Comparison of ENCODE assay signal across 1 cellular context in genomic region chr15:57747206-57747605, GRCh38.
TF ChIP-seq lines count a peak whose summit lies in the region.

No MANE protein-coding gene starts in this region.

TF ChIP-seq in GM23338, 12 proteins besides CTCF, POLR2A, EP300 and RAD21 (continued from another document):
- TF ChIP-seq, protein P1, sequence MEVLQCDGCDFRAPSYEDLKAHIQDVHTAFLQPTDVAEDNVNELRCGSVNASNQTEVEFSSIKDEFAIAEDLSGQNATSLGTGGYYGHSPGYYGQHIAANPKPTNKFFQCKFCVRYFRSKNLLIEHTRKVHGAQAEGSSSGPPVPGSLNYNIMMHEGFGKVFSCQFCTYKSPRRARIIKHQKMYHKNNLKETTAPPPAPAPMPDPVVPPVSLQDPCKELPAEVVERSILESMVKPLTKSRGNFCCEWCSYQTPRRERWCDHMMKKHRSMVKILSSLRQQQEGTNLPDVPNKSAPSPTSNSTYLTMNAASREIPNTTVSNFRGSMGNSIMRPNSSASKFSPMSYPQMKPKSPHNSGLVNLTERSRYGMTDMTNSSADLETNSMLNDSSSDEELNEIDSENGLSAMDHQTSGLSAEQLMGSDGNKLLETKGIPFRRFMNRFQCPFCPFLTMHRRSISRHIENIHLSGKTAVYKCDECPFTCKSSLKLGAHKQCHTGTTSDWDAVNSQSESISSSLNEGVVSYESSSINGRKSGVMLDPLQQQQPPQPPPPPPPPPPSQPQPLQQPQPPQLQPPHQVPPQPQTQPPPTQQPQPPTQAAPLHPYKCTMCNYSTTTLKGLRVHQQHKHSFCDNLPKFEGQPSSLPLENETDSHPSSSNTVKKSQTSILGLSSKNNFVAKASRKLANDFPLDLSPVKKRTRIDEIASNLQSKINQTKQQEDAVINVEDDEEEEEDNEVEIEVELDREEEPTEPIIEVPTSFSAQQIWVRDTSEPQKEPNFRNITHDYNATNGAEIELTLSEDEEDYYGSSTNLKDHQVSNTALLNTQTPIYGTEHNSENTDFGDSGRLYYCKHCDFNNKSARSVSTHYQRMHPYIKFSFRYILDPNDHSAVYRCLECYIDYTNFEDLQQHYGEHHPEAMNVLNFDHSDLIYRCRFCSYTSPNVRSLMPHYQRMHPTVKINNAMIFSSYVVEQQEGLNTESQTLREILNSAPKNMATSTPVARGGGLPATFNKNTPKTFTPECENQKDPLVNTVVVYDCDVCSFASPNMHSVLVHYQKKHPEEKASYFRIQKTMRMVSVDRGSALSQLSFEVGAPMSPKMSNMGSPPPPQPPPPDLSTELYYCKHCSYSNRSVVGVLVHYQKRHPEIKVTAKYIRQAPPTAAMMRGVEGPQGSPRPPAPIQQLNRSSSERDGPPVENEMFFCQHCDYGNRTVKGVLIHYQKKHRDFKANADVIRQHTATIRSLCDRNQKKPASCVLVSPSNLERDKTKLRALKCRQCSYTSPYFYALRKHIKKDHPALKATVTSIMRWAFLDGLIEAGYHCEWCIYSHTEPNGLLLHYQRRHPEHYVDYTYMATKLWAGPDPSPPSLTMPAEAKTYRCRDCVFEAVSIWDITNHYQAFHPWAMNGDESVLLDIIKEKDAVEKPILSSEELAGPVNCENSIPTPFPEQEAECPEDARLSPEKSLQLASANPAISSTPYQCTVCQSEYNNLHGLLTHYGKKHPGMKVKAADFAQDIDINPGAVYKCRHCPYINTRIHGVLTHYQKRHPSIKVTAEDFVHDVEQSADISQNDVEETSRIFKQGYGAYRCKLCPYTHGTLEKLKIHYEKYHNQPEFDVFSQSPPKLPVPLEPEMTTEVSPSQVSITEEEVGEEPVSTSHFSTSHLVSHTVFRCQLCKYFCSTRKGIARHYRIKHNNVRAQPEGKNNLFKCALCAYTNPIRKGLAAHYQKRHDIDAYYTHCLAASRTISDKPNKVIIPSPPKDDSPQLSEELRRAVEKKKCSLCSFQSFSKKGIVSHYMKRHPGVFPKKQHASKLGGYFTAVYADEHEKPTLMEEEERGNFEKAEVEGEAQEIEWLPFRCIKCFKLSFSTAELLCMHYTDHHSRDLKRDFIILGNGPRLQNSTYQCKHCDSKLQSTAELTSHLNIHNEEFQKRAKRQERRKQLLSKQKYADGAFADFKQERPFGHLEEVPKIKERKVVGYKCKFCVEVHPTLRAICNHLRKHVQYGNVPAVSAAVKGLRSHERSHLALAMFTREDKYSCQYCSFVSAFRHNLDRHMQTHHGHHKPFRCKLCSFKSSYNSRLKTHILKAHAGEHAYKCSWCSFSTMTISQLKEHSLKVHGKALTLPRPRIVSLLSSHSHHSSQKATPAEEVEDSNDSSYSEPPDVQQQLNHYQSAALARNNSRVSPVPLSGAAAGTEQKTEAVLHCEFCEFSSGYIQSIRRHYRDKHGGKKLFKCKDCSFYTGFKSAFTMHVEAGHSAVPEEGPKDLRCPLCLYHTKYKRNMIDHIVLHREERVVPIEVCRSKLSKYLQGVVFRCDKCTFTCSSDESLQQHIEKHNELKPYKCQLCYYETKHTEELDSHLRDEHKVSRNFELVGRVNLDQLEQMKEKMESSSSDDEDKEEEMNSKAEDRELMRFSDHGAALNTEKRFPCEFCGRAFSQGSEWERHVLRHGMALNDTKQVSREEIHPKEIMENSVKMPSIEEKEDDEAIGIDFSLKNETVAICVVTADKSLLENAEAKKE (CRISPR knock-in tag; IDR thresholded peaks at IDR 0.05), result no peak
